ENCODE assay signal across 24 cellular contexts in genomic region chr12:92216092-92216491, GRCh38.
DNase-seq lines count a peak whose midpoint lies in the region; ATAC-seq, FAIRE-seq and TF ChIP-seq lines count a peak whose summit lies in the region.
"Had no signal": no experiment of that assay in that cellular context is flagged by ENCODE, and none has a peak within 500 bp of the region (broad histone marks: within the 10 kb centered on the region; RNA-seq: fewer than 3 reads in every experiment).

No MANE protein-coding gene starts in this region.

- dilution Hi-C loops in endothelial cell of umbilical vein (cut with MboI; ENCODE audit: extremely low pct_ligation_motif_present, low sequenced_read_pairs) = no loop called here

- no peak overlapping the region for H3K9ac ChIP-seq in endothelial cell of umbilical vein (replicated peaks; ENCODE audit: extremely low read depth, insufficient read depth, low read length)
- H3K9ac ChIP-seq: BLaER1 had no signal

- H3K9me3 ChIP-seq in left ventricle myocardium inferior (replicated peaks) (peaks cover 3% of the 10 kb centered on the region), endothelial cell of umbilical vein (replicated peaks; ENCODE audit: control insufficient read depth, insufficient read depth, low read length) (no peaks in the 10 kb centered on the region), mucosa of descending colon (no peaks in the 10 kb centered on the region)
- H3K9me3 ChIP-seq: Caco-2 had no signal

- peak overlapping the region; percentile 18 for H3K4me2 ChIP-seq in endothelial cell of umbilical vein (ENCODE audit: insufficient read depth, low read length)
- H3K4me2 ChIP-seq: BLaER1, GM23338 had no signal

- H3K36me3 ChIP-seq in left ventricle myocardium inferior (no peaks in the 10 kb centered on the region), endothelial cell of umbilical vein (ENCODE audit: control insufficient read depth in 2 of 2, extremely low read depth in 1 of 2, insufficient read depth in 2 of 2, low read length in 2 of 2) (no peaks in the 10 kb centered on the region), mucosa of descending colon (ENCODE audit: low read depth) (no peaks in the 10 kb centered on the region)
- H3K36me3 ChIP-seq: BLaER1 had no signal

- TF ChIP-seq CTCF in left ventricle myocardium inferior (IDR thresholded peaks at IDR 0.05; ENCODE audit: borderline replicate concordance) (no peak), endothelial cell of umbilical vein (IDR thresholded peaks at IDR 0.05; ENCODE audit: extremely low read depth in 1 of 2, insufficient read depth in 1 of 2, low read depth in 1 of 2, low read length in 2 of 2) (no peak), MCF 10A (IDR thresholded peaks at IDR 0.05; ENCODE audit: unreplicated experiment) (no peak), mucosa of descending colon (IDR thresholded peaks at IDR 0.05) (no peak)

- no peaks in the 10 kb centered on the region for H3K4me1 Mint-ChIP-seq in MCF 10A (ENCODE audit: insufficient read depth, unreplicated experiment)
- H3K4me1 Mint-ChIP-seq: GM23338, H9 had no signal

- H3K27me3 Mint-ChIP-seq in MCF 10A (ENCODE audit: insufficient read depth, unreplicated experiment) = no peaks in the 10 kb centered on the region
- H3K27me3 Mint-ChIP-seq: B cell; CD4-positive, CD25-positive, alpha-beta regulatory T cell had no signal

- H3K4me1 ChIP-seq in left ventricle myocardium inferior (peaks cover 9% of the 10 kb centered on the region), endothelial cell of umbilical vein (ENCODE audit: control insufficient read depth, extremely low read depth, insufficient read depth, low read length) (peaks cover 9% of the 10 kb centered on the region), mucosa of descending colon (ENCODE audit: low read depth) (no peaks in the 10 kb centered on the region)
- H3K4me1 ChIP-seq: Caco-2 had no signal

- no peak overlapping the region for H3K4me3 Mint-ChIP-seq in MCF 10A (ENCODE audit: unreplicated experiment)
- H3K4me3 Mint-ChIP-seq: B cell; CD4-positive, CD25-positive, alpha-beta regulatory T cell; CD8-positive, alpha-beta T cell; GM23338; H9 had no signal

- H3K4me3 ChIP-seq in left ventricle myocardium inferior = no peak overlapping the region
- H3K4me3 ChIP-seq in endothelial cell of umbilical vein (replicated peaks in 1 of 3; ENCODE audit: insufficient read depth in 1 of 3, low read depth in 1 of 3, low read length in 3 of 3) = no peak overlapping the region
- H3K4me3 ChIP-seq in mucosa of descending colon = no peak overlapping the region
- H3K4me3 ChIP-seq: BLaER1, GM12878, GM23338 had no signal

- CTCF ChIA-PET in endothelial cell of umbilical vein (lab: Charles Lee) = interaction anchor here (0.6 to 1.9 kb wide), 11 partner anchors 12 to 835 kb away, joined by 3 to 8 read pairs (median 3); partner anchors contain the start of gene BTG1
- CTCF ChIA-PET in MCF 10A (lab: Yijun Ruan, JAX) = no interaction called here

- H3K27ac Mint-ChIP-seq in MCF 10A (ENCODE audit: low read depth, unreplicated experiment) = no peak overlapping the region
- H3K27ac Mint-ChIP-seq: B cell; CD4-positive, CD25-positive, alpha-beta regulatory T cell; CD8-positive, alpha-beta T cell; GM23338; H9 had no signal

- H3K36me3 Mint-ChIP-seq in MCF 10A (ENCODE audit: insufficient read depth, unreplicated experiment) = peaks cover 6% of the 10 kb centered on the region
- H3K36me3 Mint-ChIP-seq: CD8-positive, alpha-beta T cell had no signal

- H3K9me1 ChIP-seq in endothelial cell of umbilical vein (replicated peaks; ENCODE audit: control insufficient read depth, extremely low read depth, insufficient read depth, low read length) = no peaks in the 10 kb centered on the region

- H3K27me3 ChIP-seq in left ventricle myocardium inferior (ENCODE audit: low read depth) (no peaks in the 10 kb centered on the region), endothelial cell of umbilical vein (ENCODE audit: control insufficient read depth in 2 of 2, insufficient read depth in 2 of 2, low read length in 2 of 2) (no peaks in the 10 kb centered on the region)
- H3K27me3 ChIP-seq: BLaER1 had no signal

- POLR2A ChIA-PET in endothelial cell of umbilical vein (lab: Charles Lee) = interaction anchor here (0.7 to 2.3 kb wide), 4 partner anchors 15 to 714 kb away, joined by 3 to 12 read pairs (median 6); partner anchors contain the start of gene BTG1
- POLR2A ChIA-PET in MCF 10A (lab: Yijun Ruan, JAX) = no interaction called here

- no peaks in the 10 kb centered on the region for H3K79me2 ChIP-seq in endothelial cell of umbilical vein (ENCODE audit: control insufficient read depth, insufficient read depth, low read length)

- intact Hi-C loops in left ventricle myocardium inferior (cut with micrococcal nuclease) = no loop called here
- intact Hi-C loops in cardiac septum (cut with DNase I) = no loop called here
- intact Hi-C loops in endothelial cell of umbilical vein (cut with micrococcal nuclease) = loop anchor here (1.0 to 5.0 kb wide), 4 partner anchors 8 to 356 kb away; no protein-coding TSS in a partner anchor
- intact Hi-C loops in MCF 10A (cut with micrococcal nuclease) = no loop called here
- intact Hi-C loops in mucosa of descending colon (cut with DNase I, micrococcal nuclease) = no loop called here

- TF ChIP-seq POLR2A in endothelial cell of umbilical vein (IDR thresholded peaks at IDR 0.05; ENCODE audit: low read depth, low read length) = no peak

- DNase-seq in left ventricle myocardium inferior (no peak), cardiac septum (ENCODE audit: low spot score) (no peak), endothelial cell of umbilical vein (ENCODE audit: low read depth, low spot score) (peak; percentile 94), left kidney (ENCODE audit: low read depth, low spot score) (peak; percentile 41), GM03348 (ENCODE audit: low spot score) (no peak), MCF 10A (ENCODE audit: unreplicated experiment) (no peak), mucosa of descending colon (no peak)
- no peak for DNase-seq in central memory CD4-positive, alpha-beta T cell
- DNase-seq: Caco-2; CD4-positive, CD25-positive, alpha-beta regulatory T cell; CD8-positive, alpha-beta T cell; DMS153; DND-41; H9 had no signal

- no peaks in the 10 kb centered on the region for H4K20me1 ChIP-seq in endothelial cell of umbilical vein (replicated peaks; ENCODE audit: control insufficient read depth, extremely low read depth, insufficient read depth, low read length)
- H4K20me1 ChIP-seq: BLaER1 had no signal

- no peaks in the 10 kb centered on the region for H3K9me3 Mint-ChIP-seq in MCF 10A (ENCODE audit: unreplicated experiment)
- H3K9me3 Mint-ChIP-seq: GM23338 had no signal

- ATAC-seq in mucosa of descending colon = no peak
- ATAC-seq: CD8-positive, alpha-beta T cell; GM12878; GM23338; HCT116 had no signal

- BruUV-seq in endothelial cell of umbilical vein (replicated peaks; lab: Mats Ljungman, UMichigan) = no TSS peak
- BruUV-seq in MCF 10A (replicated peaks; lab: Mats Ljungman, UMichigan) = no TSS peak

- peak; percentile 79 for FAIRE-seq in endothelial cell of umbilical vein (lab: Jason Lieb, UNC)
- FAIRE-seq: A204.1, G401.6, GM12878, GM19239 had no signal

- no peak overlapping the region for H2AFZ ChIP-seq in endothelial cell of umbilical vein (ENCODE audit: low read depth, low read length)
- H2AFZ ChIP-seq: GM23338 had no signal

- H3K27ac ChIP-seq in left ventricle myocardium inferior (replicated peaks) (peak overlapping the region; percentile 1), endothelial cell of umbilical vein (ENCODE audit: insufficient read depth, low read depth, low read length) (no peak overlapping the region)
- H3K27ac ChIP-seq: 22Rv1, BLaER1, C4-2B had no signal

TF ChIP-seq in endothelial cell of umbilical vein, 7 proteins besides CTCF, POLR2A, EP300 and RAD21:
- TF ChIP-seq MYC (IDR thresholded peaks at IDR 0.05; ENCODE audit: low read depth, low read length) = no peak
- TF ChIP-seq EZH2 (IDR thresholded peaks at IDR 0.05; ENCODE audit: borderline replicate concordance, low read depth, low read length, severe bottlenecking) = no peak
- TF ChIP-seq POLR2AphosphoS5 (IDR thresholded peaks at IDR 0.05; ENCODE audit: insufficient read depth, low read depth, low read length) = no peak
- TF ChIP-seq MAX (IDR thresholded peaks at IDR 0.05; ENCODE audit: insufficient read depth, insufficient read length) = no peak
- TF ChIP-seq JUN (IDR thresholded peaks at IDR 0.05; ENCODE audit: borderline replicate concordance, insufficient read depth, insufficient read length, low read depth) = no peak
- no peak for TF ChIP-seq GATA2 (IDR thresholded peaks at IDR 0.05; ENCODE audit: insufficient read depth, insufficient read length, low read depth, low read length)
- no peak for TF ChIP-seq FOS (IDR thresholded peaks at IDR 0.05; ENCODE audit: borderline replicate concordance, insufficient read depth, low read length)

Comparison
In these comparisons a context has a peak if more than half of its experiments do, and no peak if none do; other contexts are left out.
1. DNase-seq: peak in endothelial cell of umbilical vein (single experiment) and left kidney (single experiment); none in left ventricle myocardium inferior (single experiment), cardiac septum (single experiment), GM03348 (single experiment), central memory CD4-positive, alpha-beta T cell (single experiment), MCF 10A (single experiment) and mucosa of descending colon (0 of 3).